In genomic region chr16:83899272-83899897, GRCh38 we compare ENCODE assay signal across 8 cellular contexts. TPM values are rescaled to one million over a fixed set of nuclear protein-coding genes. Genes with fewer than 3 reads are reported as not detected.
DNase-seq lines count a peak whose midpoint lies in the region; ATAC-seq and TF ChIP-seq lines count a peak whose summit lies in the region.

No MANE protein-coding gene starts in this region.

- 0 to 2% methylated on average over 8 to 26 of the region's 73 CpGs for WGBS in gastroesophageal sphincter (ENCODE audit: low coverage in 1 of 2), 2 donors
- WGBS in ovary, 3 donors = 0% methylated on average over 33 to 73 of the region's 73 CpGs

- H4K20me1 ChIP-seq in OCI-LY3 (ENCODE audit: insufficient read depth, low read length) = no peaks in the 10 kb centered on the region

- TF ChIP-seq EP300 in gastroesophageal sphincter (IDR thresholded peaks at IDR 0.05) = no peak
- TF ChIP-seq EP300 in ovary (IDR thresholded peaks at IDR 0.05) = no peak

- DNase-seq in activated gamma-delta T cell treated with anti-CD3 and anti-CD28 coated beads, Interleukin-2, amount 50 U/mL, for 16 hours (ENCODE audit: low read depth) = peak; percentile 40
- peak; percentile 34 to 70 (median 51) for DNase-seq in ovary
- DNase-seq in upper lobe of right lung = peak; percentile 80

- H3K27me3 ChIP-seq in OCI-LY3 (ENCODE audit: low read depth, low read length) (no peaks in the 10 kb centered on the region), gastroesophageal sphincter (no peaks in the 10 kb centered on the region), ovary (no peaks in the 10 kb centered on the region), upper lobe of right lung (no peaks in the 10 kb centered on the region)

- intact Hi-C loops in ovary (cut with DNase I) = no loop called here
- intact Hi-C loops in upper lobe of right lung (cut with DNase I) = no loop called here

- TF ChIP-seq CTCF in 22Rv1 (IDR thresholded peaks at IDR 0.05) (no peak), OCI-LY3 (IDR thresholded peaks at IDR 0.05; ENCODE audit: low read depth, low read length) (no peak), gastroesophageal sphincter (IDR thresholded peaks at IDR 0.05) (peak in 2 of 4 experiments; percentile 16 to 24), ovary (IDR thresholded peaks at IDR 0.05) (peak in 1 of 3 donors; percentile 20), upper lobe of right lung (IDR thresholded peaks at IDR 0.05) (no peak)

- peak overlapping the region; percentile 32; the same call in 1 of the 2 replicates for H3K9ac ChIP-seq in OCI-LY3 (ENCODE audit: low read length)

- no peaks in the 10 kb centered on the region for H3K36me3 ChIP-seq in OCI-LY3 (replicated peaks; ENCODE audit: low read depth, low read length)
- peaks cover 0 to 7% of the 10 kb centered on the region in 2 donors for H3K36me3 ChIP-seq in gastroesophageal sphincter
- no peaks in the 10 kb centered on the region for H3K36me3 ChIP-seq in ovary
- H3K36me3 ChIP-seq in upper lobe of right lung = peaks cover 7% of the 10 kb centered on the region

- H3K4me3 ChIP-seq in OCI-LY3 (ENCODE audit: low read length) (peak overlapping the region; percentile 82), gastroesophageal sphincter (peak overlapping the region; percentile 68 to 95), ovary (peak overlapping the region; percentile 97), upper lobe of right lung (peak overlapping the region; percentile 79)

- H3K9me3 ChIP-seq in OCI-LY3 (ENCODE audit: insufficient read depth, low read length) = no peaks in the 10 kb centered on the region
- no peaks in the 10 kb centered on the region for H3K9me3 ChIP-seq in gastroesophageal sphincter
- H3K9me3 ChIP-seq in ovary = no peaks in the 10 kb centered on the region
- no peaks in the 10 kb centered on the region for H3K9me3 ChIP-seq in upper lobe of right lung

- TF ChIP-seq POLR2A in gastroesophageal sphincter (IDR thresholded peaks at IDR 0.05) = no peak
- no peak for TF ChIP-seq POLR2A in ovary (IDR thresholded peaks at IDR 0.05)

- H3K27ac ChIP-seq in 22Rv1 = peak overlapping the region; percentile 71
- no peak overlapping the region for H3K27ac ChIP-seq in OCI-LY3 (ENCODE audit: low read length)
- H3K27ac ChIP-seq in gastroesophageal sphincter = peak overlapping the region; percentile 94 to 98 (median 96)
- peak overlapping the region; percentile 33 to 91 for H3K27ac ChIP-seq in ovary
- peak overlapping the region; percentile 96 for H3K27ac ChIP-seq in upper lobe of right lung

- H3K4me1 ChIP-seq in OCI-LY3 (ENCODE audit: low read length) (peaks cover 6% of the 10 kb centered on the region; the same call in 1 of the 2 replicates), gastroesophageal sphincter (peaks cover 4 to 57% (median 24%) of the 10 kb centered on the region in 3 donors), ovary (ENCODE audit: insufficient read depth) (peaks cover 17% of the 10 kb centered on the region), upper lobe of right lung (peaks cover 24% of the 10 kb centered on the region)

- H3K4me2 ChIP-seq in OCI-LY3 (ENCODE audit: low read length) = peak overlapping the region; percentile 57

- ATAC-seq in GM18502 (IDR thresholded peaks at IDR 0.05; ENCODE audit: poor library complexity, unreplicated experiment) (peak; percentile 68), HG02943 (IDR thresholded peaks at IDR 0.05; ENCODE audit: low read depth, unreplicated experiment) (peak; percentile 48), gastroesophageal sphincter (peak; percentile 37), upper lobe of right lung (peak; percentile 64)

- H3K79me2 ChIP-seq in OCI-LY3 (ENCODE audit: low read length) = no peaks in the 10 kb centered on the region

- H2AFZ ChIP-seq in OCI-LY3 (ENCODE audit: low read depth, low read length) = no peak overlapping the region

RNA-seq across cellular contexts. Expression of gene MLYCD, which starts 0.5 kb away (rescaled TPM):
- 10 to 100 TPM in 3 of 4 donors, 1 to 10 TPM in 1; 9.9 to 17.6 (median 12.2) TPM for total RNA-seq in gastroesophageal sphincter
- total RNA-seq in ovary = 10 to 100 TPM in 2 of 7 donors, 1 to 10 TPM in 5; 6.8 to 11.8 (median 8.8) TPM
- 1 to 10 TPM; 4.4 to 4.6 TPM for polyA plus RNA-seq in ovary
- total RNA-seq in upper lobe of right lung = 9.7 TPM

RNA-seq across cellular contexts. Expression of gene OSGIN1, which starts 53.7 kb away (rescaled TPM):
- 10 to 100 TPM in 2 of 4 donors, 1 to 10 TPM in 2; 7.9 to 12.5 (median 9.4) TPM for total RNA-seq in gastroesophageal sphincter
- 1 to 10 TPM; 2.0 to 9.3 (median 5.4) TPM for total RNA-seq in ovary
- polyA plus RNA-seq in ovary = 1 to 10 TPM in 1 of 2 donors, under 1 TPM in 1; 0.65 to 5.5 TPM
- total RNA-seq in upper lobe of right lung = 19.0 TPM
